14 cellular contexts compared by ENCODE assay signal in genomic region chr4:15142201-15142600, GRCh38.
DNase-seq lines count a peak whose midpoint lies in the region; TF ChIP-seq lines count a peak whose summit lies in the region.
"Had no signal": no experiment of that assay in that cellular context is flagged by ENCODE, and none has a peak within 500 bp of the region (broad histone marks: within the 10 kb centered on the region; RNA-seq: fewer than 3 reads in every experiment).

No MANE protein-coding gene starts in this region.

- in situ Hi-C loops in G401 (cut with HindIII; ENCODE audit: low sequenced_read_pairs) = no loop called here

- DNase-seq in DMS53 (lab: John Stamatoyannopoulos, UW) (peak; percentile 15), DMS53 treated with DMSO at 0.1 percent for 48 hours (lab: John Stamatoyannopoulos, UW; ENCODE audit: unreplicated experiment) (no peak), G401 (ENCODE audit: low spot score) (peak; percentile 71), NCI-H345 treated with DMSO at 0.1 percent for 48 hours (lab: John Stamatoyannopoulos, UW; ENCODE audit: unreplicated experiment) (peak; percentile 11), cerebellar cortex (ENCODE audit: low spot score) (peak; percentile 69), hippocampal formation (lab: John Stamatoyannopoulos, UW) (no peak), GM10248 (ENCODE audit: extremely low spot score) (no peak)
- DNase-seq: AML-193; Caco-2; Calu3; CD4-positive, alpha-beta T cell; CD8-positive, alpha-beta T cell; DMS79 treated with DMSO at 0.1 percent for 48 hours; GDM1 had no signal

- CTCF ChIA-PET in GM10248 (lab: Yijun Ruan, JAX) = no interaction called here

- POLR2A ChIA-PET in GM10248 (lab: Yijun Ruan, JAX) = no interaction called here

- TF ChIP-seq CTCF in GM10248 (IDR thresholded peaks at IDR 0.05; ENCODE audit: control extremely low read depth, extremely low read depth, low read depth, missing control alignments) = no peak

Comparison
In these comparisons a context has a peak if more than half of its experiments do, and no peak if none do; other contexts are left out.
1. DNase-seq: peak in DMS53 (single experiment), G401 (single experiment), NCI-H345 treated with DMSO at 0.1 percent for 48 hours (single experiment) and cerebellar cortex (single experiment); none in DMS53 treated with DMSO at 0.1 percent for 48 hours (single experiment), hippocampal formation (0 of 2) and GM10248 (single experiment).